In the genomic region with DNA sequence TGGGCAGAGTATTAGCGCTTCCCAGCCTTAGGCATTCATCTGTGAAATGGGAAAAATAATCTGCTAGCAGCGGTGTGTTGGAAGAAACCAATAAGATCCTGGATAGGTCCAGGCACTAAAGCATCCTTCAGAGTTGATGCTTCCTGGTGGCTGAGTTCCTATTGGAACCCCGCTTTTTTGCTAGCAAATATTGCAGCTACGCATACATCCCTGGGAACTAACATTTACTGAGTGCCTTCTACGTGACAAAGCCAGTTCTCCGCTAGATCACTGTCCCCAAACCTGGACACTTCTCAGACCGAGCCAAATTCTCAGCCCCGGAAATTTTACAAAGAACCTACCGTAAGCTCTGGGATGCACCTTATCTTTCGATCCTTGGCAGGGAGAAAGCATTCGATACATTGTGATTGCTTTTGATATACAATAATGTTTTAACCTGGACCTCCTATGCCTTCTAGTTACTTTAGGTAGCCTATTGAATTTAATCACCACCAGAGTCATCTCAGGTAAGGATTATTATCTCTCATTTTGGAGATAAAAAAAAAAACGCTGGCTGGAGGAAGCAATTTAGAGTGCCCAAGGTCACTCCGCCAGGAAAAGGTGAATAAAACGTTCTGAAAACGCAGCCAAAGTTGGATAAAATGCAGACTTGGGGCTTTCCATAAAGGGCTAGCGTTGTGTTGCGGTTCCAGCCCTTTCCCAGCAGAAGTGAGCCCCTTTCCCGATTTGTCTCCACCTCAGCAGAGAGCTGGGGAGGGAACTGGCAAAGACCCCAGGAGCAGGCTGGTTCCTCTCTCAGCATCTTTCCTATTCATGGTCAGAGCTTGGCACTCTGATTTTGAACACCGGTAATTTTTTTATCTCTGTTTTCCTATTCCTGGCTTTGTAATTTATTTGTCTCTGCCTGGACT, we compare ENCODE assay signal across 1 cellular context.
TF ChIP-seq lines count a peak whose summit lies in the region.

No MANE protein-coding gene starts in this region.

TF ChIP-seq in H1, 55 proteins besides CTCF, POLR2A, EP300 and RAD21:
- TF ChIP-seq YY1 (IDR thresholded peaks at IDR 0.05; ENCODE audit: low read depth, low read length) (no peak), RNF2 (IDR thresholded peaks at IDR 0.05; ENCODE audit: borderline replicate concordance, low read depth, low read length, missing control alignments, poor library complexity, severe bottlenecking) (peak; percentile 94), CBX8 (IDR thresholded peaks at IDR 0.05; ENCODE audit: borderline replicate concordance, low read depth, low read length) (peak; percentile 36; the same call in 1 of the 2 replicates), EZH2 (IDR thresholded peaks at IDR 0.05; ENCODE audit: low read depth, low read length, severe bottlenecking) (peak; percentile 67), SUZ12 (IDR thresholded peaks at IDR 0.05; ENCODE audit: low read length) (peak; percentile 65; the same call in 1 of the 2 replicates)
TF ChIP-seq in H1: peak in this region for 4.
